Comparison of ENCODE assay signal across 8 cellular contexts in the genomic region with DNA sequence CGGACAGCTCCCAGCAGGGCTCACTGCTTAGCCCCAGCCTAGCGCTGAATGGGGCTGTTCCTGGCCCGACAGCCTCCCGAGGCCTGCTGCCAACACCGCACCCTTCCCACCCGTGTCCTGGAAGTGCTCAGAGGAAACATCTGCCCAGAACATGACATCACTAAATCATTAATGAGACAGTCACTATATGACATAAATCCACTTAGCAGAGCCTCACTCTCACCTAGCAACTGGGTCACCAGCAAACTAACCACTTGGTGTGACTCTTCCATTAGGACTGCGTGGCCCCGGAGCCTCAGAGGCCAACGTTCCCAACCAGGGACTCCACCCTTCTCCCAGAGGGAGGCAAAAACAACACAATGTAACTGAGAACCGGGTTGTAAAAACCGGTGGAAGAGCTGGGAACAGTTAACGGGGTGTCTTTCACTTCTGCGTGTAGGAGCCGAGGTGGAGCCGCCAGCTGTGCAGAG. TPM values are rescaled to one million over a fixed set of nuclear protein-coding genes. Genes with fewer than 3 reads are reported as not detected.
DNase-seq lines count a peak whose midpoint lies in the region; ATAC-seq and TF ChIP-seq lines count a peak whose summit lies in the region.
"Not testable (repeated sequence)": the region's sequence is repeated elsewhere in the genome, so short reads cannot be mapped to it uniquely, and the experiment has no call there.

No MANE protein-coding gene starts in this region.

- TF ChIP-seq CTCF in BJ (IDR thresholded peaks at IDR 0.05; ENCODE audit: insufficient read depth, low read depth, low read length); HFFc6 (IDR thresholded peaks at IDR 0.05); choroid plexus epithelial cell (conservative IDR thresholded peaks at IDR 0.05; ENCODE audit: low read depth, low read length); foreskin keratinocyte (conservative IDR thresholded peaks at IDR 0.05); ovary (IDR thresholded peaks at IDR 0.05); thyroid gland (IDR thresholded peaks at IDR 0.05): not testable (repeated sequence)

- H3K27ac Mint-ChIP-seq in HFFc6 = peak overlapping the region; percentile 84

- H3K27me3 Mint-ChIP-seq in HFFc6 (ENCODE audit: insufficient read depth) = not testable (repeated sequence)

- not testable (repeated sequence) for H3K9me3 ChIP-seq in ovary, thyroid gland

- H3K9me3 Mint-ChIP-seq in HFFc6 = not testable (repeated sequence)

- peak overlapping the region; percentile 40; the same call in 1 of the 2 replicates for H3K4me3 Mint-ChIP-seq in HFFc6

- H3K27ac ChIP-seq in foreskin keratinocyte, ovary, thyroid gland: not testable (repeated sequence)

- WGBS in ovary, 3 donors = 36 to 52% (median 48%) methylated on average over 15 of the region's 15 CpGs
- WGBS in thyroid gland, 2 donors = 59 to 61% methylated on average over 14 to 15 of the region's 15 CpGs

- peak; percentile 43 for ATAC-seq in foreskin keratinocyte

- POLR2A ChIA-PET in BJ (lab: Charles Lee) = not testable (repeated sequence)

- not testable (repeated sequence) for TF ChIP-seq POLR2A in ovary (IDR thresholded peaks at IDR 0.05); thyroid gland (IDR thresholded peaks at IDR 0.05)

- not testable (repeated sequence) for H3K27me3 ChIP-seq in BJ (ENCODE audit: control insufficient read depth, insufficient read depth, low read length); foreskin keratinocyte; ovary; thyroid gland

- intact Hi-C loops in ovary (cut with DNase I) = loop anchor here in 1 of 4 donors (10.0 kb wide), 1 partner anchor 172 kb away; no protein-coding TSS in a partner anchor
- intact Hi-C loops in thyroid gland (cut with DNase I) = not testable (repeated sequence)

- H3K4me1 Mint-ChIP-seq in HFFc6 (ENCODE audit: low read depth) = peaks cover 20% of the 10 kb centered on the region

- CTCF ChIA-PET in BJ (lab: Yijun Ruan, JAX) = interaction anchor here (0.6 to 1.0 kb wide), 2 partner anchors 215 to 1607 kb away, joined by 3 read pairs; no protein-coding TSS in a partner anchor

- not testable (repeated sequence) for TF ChIP-seq EP300 in ovary (IDR thresholded peaks at IDR 0.05)

- not testable (repeated sequence) for H3K36me3 Mint-ChIP-seq in HFFc6 (ENCODE audit: low read depth)

- H3K4me1 ChIP-seq in foreskin keratinocyte; ovary (ENCODE audit: insufficient read depth); thyroid gland: not testable (repeated sequence)

- not testable (repeated sequence) for H3K36me3 ChIP-seq in BJ (ENCODE audit: control insufficient read depth, insufficient read depth, low read length); ovary; thyroid gland

- H3K4me3 ChIP-seq in BJ (ENCODE audit: low read depth, low read length); choroid plexus epithelial cell (ENCODE audit: low read depth, low read length); ovary; thyroid gland (replicated peaks in 1 of 3): not testable (repeated sequence)

- DNase-seq in BJ (ENCODE audit: low read depth) (peak; percentile 78), HFFc6 (peak; percentile 77), RPMI7951 (ENCODE audit: low read depth) (peak; percentile 32), choroid plexus epithelial cell (ENCODE audit: low read depth) (peak; percentile 81), foreskin keratinocyte (peak in 1 of 2 donors; percentile 66), kidney glomerular epithelial cell (lab: John Stamatoyannopoulos, UW) (peak; percentile 21), ovary (peak in 4 of 5 donors; percentile 21 to 62 (median 49)), thyroid gland (peak; percentile 29 to 34)

RNA-seq across cellular contexts. Expression of gene PACSIN2, which starts 21.4 kb away (rescaled TPM):
- polyA plus RNA-seq in BJ (2011; rRNA removed) (64.4 and 86.3 TPM in 2 replicates), foreskin keratinocyte (21.6 and 25.9 TPM in 2 replicates), ovary (10 to 100 TPM; 30.9 to 48.4 TPM)
- polyA minus RNA-seq in BJ (2011; rRNA and poly(A)+ RNA removed) = 20.5 and 26.6 TPM in 2 replicates
- 10 to 100 TPM; 69.8 to 97.3 (median 76.2) TPM for total RNA-seq in HFFc6 (2021; fragmentation: NEBNext Ultra II Directional; extraction: Animal tissue kit (Norgen Biotek cat#: 25700))
- total RNA-seq in RPMI7951 (2014; rRNA removed; shearing (Covaris generic)) = 26.6 and 32.0 TPM in 2 replicates
- total RNA-seq in foreskin keratinocyte (38.5 and 41.4 TPM in 2 replicates), ovary (10 to 100 TPM; 25.5 to 60.0 (median 48.0) TPM), thyroid gland (10 to 100 TPM; 75.4 to 90.1 (median 87.9) TPM)

RNA-seq across cellular contexts. Expression of gene TTLL1, which starts 52.9 kb away (rescaled TPM):
- polyA plus RNA-seq in BJ (2011; rRNA removed) (19.2 and 22.1 TPM in 2 replicates), foreskin keratinocyte (1.5 and 2.7 TPM in 2 replicates), ovary (10 to 100 TPM in 1 of 2 donors, 1 to 10 TPM in 1; 5.5 to 13.7 TPM)
- polyA minus RNA-seq in BJ (2011; rRNA and poly(A)+ RNA removed) = 11.1 and 15.1 TPM in 2 replicates
- total RNA-seq in HFFc6 (2021; fragmentation: NEBNext Ultra II Directional; extraction: Animal tissue kit (Norgen Biotek cat#: 25700)) = 1 to 10 TPM; 5.7 to 7.7 (median 6.5) TPM
- total RNA-seq in RPMI7951 (2014; rRNA removed; shearing (Covaris generic)) = 3.7 and 5.0 TPM in 2 replicates
- total RNA-seq in foreskin keratinocyte (1.8 and 2.3 TPM in 2 replicates), ovary (1 to 10 TPM; 1.3 to 10.0 (median 7.2) TPM), thyroid gland (10 to 100 TPM in 1 of 4 donors, 1 to 10 TPM in 3; 4.4 to 11.4 (median 5.8) TPM)
